14 cellular contexts compared by ENCODE assay signal in the genomic region with DNA sequence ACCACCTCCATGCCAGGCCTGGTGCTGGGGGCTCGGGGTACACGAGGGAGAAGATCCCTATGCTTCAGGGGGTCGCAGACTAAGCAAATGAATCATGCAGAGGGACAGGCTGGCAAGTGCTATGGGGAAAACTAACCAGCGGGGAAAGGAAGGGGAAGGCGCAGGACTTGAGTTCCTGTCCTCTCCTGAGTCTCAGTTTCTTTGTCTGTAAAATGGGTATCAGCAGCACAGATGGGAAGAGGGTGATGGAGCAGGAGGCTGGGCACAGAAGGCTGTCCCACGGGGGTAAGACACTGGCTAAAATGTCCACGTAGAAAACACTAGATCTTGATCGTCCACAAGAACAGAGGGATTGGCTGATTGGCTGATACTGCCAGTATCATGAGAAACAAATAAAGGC.
"Had no signal": no experiment of that assay in that cellular context is flagged by ENCODE, and none has a peak within 500 bp of the region (broad histone marks: within the 10 kb centered on the region; RNA-seq: fewer than 3 reads in every experiment).

No MANE protein-coding gene starts in this region.

- DNase-seq: activated CD4-positive, alpha-beta memory T cell treated with anti-CD3 and anti-CD28 coated beads for 36 hours; activated naive CD8-positive, alpha-beta T cell treated with anti-CD3 and anti-CD28 coated beads, Interleukin-2, amount 10 ng/mL, durations not matched to agents 7 days and 5 days; activated T-cell treated with anti-CD3 and anti-CD28 coated beads, Interleukin-2, amount 50 U/mL, for 72 hours; esophagus squamous epithelium; foreskin fibroblast; islet precursor cell; left ventricle myocardium superior; mesendoderm; stimulated activated CD4-positive, alpha-beta T cell treated with anti-CD3 and anti-CD28 coated beads, Interleukin-2, amount 100 ng/mL, for 24 hours; stimulated activated naive CD4-positive, alpha-beta T cell treated with Interleukin-2 at 50 U/mL for 16 hours; T1000 had no signal

- ATAC-seq: activated T-cell treated with anti-CD3 and anti-CD28 coated beads, Interleukin-2, amount 50 U/mL, for 72 hours; left ventricle myocardium superior; sciatic nerve had no signal

- H3K27ac Mint-ChIP-seq: activated CD4-positive, alpha-beta memory T cell treated with anti-CD3 and anti-CD28 coated beads for 36 hours; activated naive CD8-positive, alpha-beta T cell treated with anti-CD3 and anti-CD28 coated beads, Interleukin-2, amount 10 ng/mL, durations not matched to agents 7 days and 5 days; activated T-cell treated with anti-CD3 and anti-CD28 coated beads, Interleukin-2, amount 50 U/mL, for 72 hours had no signal

- H3K36me3 Mint-ChIP-seq: activated CD4-positive, alpha-beta memory T cell treated with anti-CD3 and anti-CD28 coated beads for 36 hours; activated naive CD8-positive, alpha-beta T cell treated with anti-CD3 and anti-CD28 coated beads, Interleukin-2, amount 10 ng/mL, durations not matched to agents 7 days and 5 days had no signal

- H3K27me3 ChIP-seq: breast epithelium, esophagus squamous epithelium had no signal

- H3K4me3 Mint-ChIP-seq: activated CD4-positive, alpha-beta memory T cell treated with anti-CD3 and anti-CD28 coated beads for 36 hours; activated naive CD8-positive, alpha-beta T cell treated with anti-CD3 and anti-CD28 coated beads, Interleukin-2, amount 10 ng/mL, durations not matched to agents 7 days and 5 days; activated T-cell treated with anti-CD3 and anti-CD28 coated beads, Interleukin-2, amount 50 U/mL, for 72 hours had no signal

- H3K4me3 ChIP-seq: esophagus squamous epithelium had no signal

- H3K27me3 Mint-ChIP-seq: activated CD4-positive, alpha-beta memory T cell treated with anti-CD3 and anti-CD28 coated beads for 36 hours had no signal

- H3K27ac ChIP-seq: VCaP had no signal
